In the genomic region with DNA sequence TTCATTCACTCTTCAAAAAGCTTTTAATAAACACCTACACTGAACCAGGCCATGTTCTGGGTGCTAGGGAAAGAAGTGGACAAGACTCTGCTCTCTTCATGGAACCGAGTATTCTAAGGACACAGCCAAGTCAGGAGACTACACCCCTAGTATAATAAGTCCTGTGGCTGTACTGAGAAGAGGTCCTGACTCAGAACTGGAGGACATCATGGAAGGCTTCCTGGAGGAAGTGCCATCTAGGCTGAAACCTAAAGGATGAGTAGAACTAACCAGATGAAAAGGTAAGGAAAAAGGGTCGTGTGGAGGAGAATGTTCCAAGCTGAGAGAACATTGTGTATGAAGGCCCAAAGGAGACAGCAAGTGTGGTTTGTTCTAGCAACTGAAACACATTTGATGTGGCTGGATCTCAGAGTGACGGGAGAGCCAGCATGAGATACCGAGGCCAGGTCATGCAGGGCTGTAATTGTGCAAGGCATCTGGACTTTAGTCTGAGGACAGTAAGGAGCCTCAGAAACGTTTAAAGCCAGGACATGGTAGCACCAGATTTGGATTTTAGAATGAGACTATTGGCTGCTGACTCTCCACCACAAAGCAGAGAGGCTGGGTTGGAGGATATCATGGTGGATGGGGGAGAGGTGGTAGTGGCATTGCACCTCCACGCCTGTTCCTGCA, we compare ENCODE assay signal across 17 cellular contexts.
DNase-seq lines count a peak whose midpoint lies in the region; ATAC-seq, FAIRE-seq and TF ChIP-seq lines count a peak whose summit lies in the region.
"Had no signal": no experiment of that assay in that cellular context is flagged by ENCODE, and none has a peak within 500 bp of the region (broad histone marks: within the 10 kb centered on the region; RNA-seq: fewer than 3 reads in every experiment).

No MANE protein-coding gene starts in this region.

- H3K4me3 ChIP-seq in astrocyte (ENCODE audit: insufficient read depth, low read depth, low read length) (no peak overlapping the region), right lobe of liver (no peak overlapping the region)

- H3K27me3 Mint-ChIP-seq in astrocyte (ENCODE audit: low read depth, unreplicated experiment) (peaks cover 44% of the 10 kb centered on the region), progenitor cell of endocrine pancreas (peaks cover 7% of the 10 kb centered on the region)
- peaks cover 3% of the 10 kb centered on the region for H3K27me3 Mint-ChIP-seq in activated T-helper 17 cell treated with anti-CD3 and anti-CD28 coated beads, Interleukin-2, amount 50 U/mL, for 72 hours

- H3K27ac Mint-ChIP-seq in astrocyte (ENCODE audit: unreplicated experiment) (peak overlapping the region; percentile 18), progenitor cell of endocrine pancreas (peak overlapping the region; percentile 14)
- H3K27ac Mint-ChIP-seq in activated T-helper 17 cell treated with anti-CD3 and anti-CD28 coated beads, Interleukin-2, amount 50 U/mL, for 72 hours, result no peak overlapping the region

- H3K9me3 ChIP-seq in astrocyte (ENCODE audit: insufficient read depth, low read depth, low read length), result no peaks in the 10 kb centered on the region
- H3K9me3 ChIP-seq in right lobe of liver, result no peaks in the 10 kb centered on the region
- H3K9me3 ChIP-seq: Caco-2 had no signal

- H3K27ac ChIP-seq in astrocyte (ENCODE audit: low read depth, low read length) (no peak overlapping the region), right lobe of liver (no peak overlapping the region)

- DNase-seq in astrocyte (ENCODE audit: low read depth) (no peak), left lobe of liver (ENCODE audit: low spot score) (peak; percentile 52), right lobe of liver (no peak), progenitor cell of endocrine pancreas (ENCODE audit: low spot score, unreplicated experiment) (no peak), COLO668 (lab: John Stamatoyannopoulos, UW; ENCODE audit: unreplicated experiment) (no peak)
- DNase-seq: 8988T; C1 segment of cervical spinal cord; Caco-2; CD4-positive, alpha-beta memory T cell; DMS153; DND-41; H9 had no signal

- WGBS in right lobe of liver (ENCODE audit: insufficient coverage, low coverage, low lambda C conversion rate, missing lambda C conversion rate), result 41% methylated on average over 5 of the region's 6 CpGs

- H3K36me3 ChIP-seq in astrocyte (ENCODE audit: insufficient read depth, low read length), result no peaks in the 10 kb centered on the region
- no peaks in the 10 kb centered on the region for H3K36me3 ChIP-seq in right lobe of liver

- no peaks in the 10 kb centered on the region for H3K4me1 Mint-ChIP-seq in astrocyte (ENCODE audit: low read depth, unreplicated experiment)
- no peaks in the 10 kb centered on the region for H3K4me1 Mint-ChIP-seq in progenitor cell of endocrine pancreas (ENCODE audit: low read depth)
- H3K4me1 Mint-ChIP-seq in activated T-helper 17 cell treated with anti-CD3 and anti-CD28 coated beads, Interleukin-2, amount 50 U/mL, for 72 hours, result no peaks in the 10 kb centered on the region
- H3K4me1 Mint-ChIP-seq: CD4-positive, alpha-beta memory T cell had no signal

- peaks cover 11% of the 10 kb centered on the region for H3K27me3 ChIP-seq in astrocyte (ENCODE audit: insufficient read depth, low read length)
- H3K27me3 ChIP-seq in right lobe of liver, result no peaks in the 10 kb centered on the region

- H3K4me2 ChIP-seq in astrocyte (ENCODE audit: low read length), result no peak overlapping the region

- TF ChIP-seq CTCF in astrocyte (IDR thresholded peaks at IDR 0.05; ENCODE audit: insufficient read depth, low read depth, low read length) (no peak), right lobe of liver (IDR thresholded peaks at IDR 0.05) (no peak), progenitor cell of endocrine pancreas (IDR thresholded peaks at IDR 0.05; ENCODE audit: unreplicated experiment) (no peak)

- H2AFZ ChIP-seq in astrocyte (ENCODE audit: low read depth, low read length), result no peak overlapping the region

- no peak for TF ChIP-seq POLR2A in right lobe of liver (IDR thresholded peaks at IDR 0.05)

- no peak overlapping the region for H3K9ac ChIP-seq in astrocyte (ENCODE audit: low read length)

- no peaks in the 10 kb centered on the region for H4K20me1 ChIP-seq in astrocyte (ENCODE audit: insufficient read depth, low read length)

- ATAC-seq in left lobe of liver (peak; percentile 91), right lobe of liver (peak; percentile 55 to 91 (median 65)), HG03432 (IDR thresholded peaks at IDR 0.05; ENCODE audit: unreplicated experiment) (no peak)
- ATAC-seq in activated T-helper 17 cell treated with anti-CD3 and anti-CD28 coated beads, Interleukin-2, amount 50 U/mL, for 72 hours (replicated peaks), result no peak
- ATAC-seq: HCT116 had no signal

- no peaks in the 10 kb centered on the region for H3K4me1 ChIP-seq in astrocyte (ENCODE audit: insufficient read depth, low read length)
- H3K4me1 ChIP-seq in right lobe of liver, result peaks cover 0 to 3% (median 0%) of the 10 kb centered on the region in 4 donors
- H3K4me1 ChIP-seq: Caco-2 had no signal

- no peaks in the 10 kb centered on the region for H3K79me2 ChIP-seq in astrocyte (ENCODE audit: insufficient read depth, low read length)

- intact Hi-C loops in right lobe of liver (cut with DNase I), result no loop called here

- H3K4me3 Mint-ChIP-seq in astrocyte (ENCODE audit: unreplicated experiment) (no peak overlapping the region), progenitor cell of endocrine pancreas (ENCODE audit: low read depth) (no peak overlapping the region)
- no peak overlapping the region for H3K4me3 Mint-ChIP-seq in activated T-helper 17 cell treated with anti-CD3 and anti-CD28 coated beads, Interleukin-2, amount 50 U/mL, for 72 hours
- H3K4me3 Mint-ChIP-seq: CD4-positive, alpha-beta memory T cell; H9 had no signal

- FAIRE-seq in astrocyte (lab: Jason Lieb, UNC), result no peak
- FAIRE-seq: G401.6, GM12892 had no signal

- H3K9me3 Mint-ChIP-seq in astrocyte (ENCODE audit: unreplicated experiment), result peaks cover 2% of the 10 kb centered on the region
- H3K9me3 Mint-ChIP-seq in progenitor cell of endocrine pancreas (ENCODE audit: low read depth), result no peaks in the 10 kb centered on the region
- no peaks in the 10 kb centered on the region for H3K9me3 Mint-ChIP-seq in activated T-helper 17 cell treated with anti-CD3 and anti-CD28 coated beads, Interleukin-2, amount 50 U/mL, for 72 hours
- H3K9me3 Mint-ChIP-seq: CD4-positive, alpha-beta memory T cell; H9 had no signal

- H3K36me3 Mint-ChIP-seq in astrocyte (ENCODE audit: low read depth, unreplicated experiment) (no peaks in the 10 kb centered on the region), progenitor cell of endocrine pancreas (ENCODE audit: insufficient read depth) (no peaks in the 10 kb centered on the region)
- H3K36me3 Mint-ChIP-seq in activated T-helper 17 cell treated with anti-CD3 and anti-CD28 coated beads, Interleukin-2, amount 50 U/mL, for 72 hours (ENCODE audit: low read depth), result no peaks in the 10 kb centered on the region

Comparison
In these comparisons a context has a peak if more than half of its experiments do, and no peak if none do; other contexts are left out.
1. ATAC-seq: peak in left lobe of liver (single experiment) and right lobe of liver (4 of 4); none in activated T-helper 17 cell treated with anti-CD3 and anti-CD28 coated beads, Interleukin-2, amount 50 U/mL, for 72 hours (single experiment) and HG03432 (single experiment).